ENCODE assay signal across 1 cellular context in genomic region chr1:226698659-226699058, GRCh38.
TF ChIP-seq lines count a peak whose summit lies in the region.

No MANE protein-coding gene starts in this region.

TF ChIP-seq in SK-N-SH, 30 proteins besides CTCF, POLR2A, EP300 and RAD21 (continued from another document):
- TF ChIP-seq ZBTB33 (IDR thresholded peaks at IDR 0.05; ENCODE audit: borderline replicate concordance, low read depth) (no peak), GABPA (IDR thresholded peaks at IDR 0.05; ENCODE audit: low read depth) (no peak), RXRA (IDR thresholded peaks at IDR 0.05; ENCODE audit: borderline replicate concordance, low read depth) (no peak), NFIC (IDR thresholded peaks at IDR 0.05; ENCODE audit: borderline replicate concordance) (no peak), FOXM1 (IDR thresholded peaks at IDR 0.05; ENCODE audit: low read depth) (no peak), ELF1 (IDR thresholded peaks at IDR 0.05) (no peak), CHD2 (IDR thresholded peaks at IDR 0.05; ENCODE audit: low read length, partially characterized antibody) (no peak), MEF2A (IDR thresholded peaks at IDR 0.05; ENCODE audit: borderline replicate concordance, low read depth) (no peak), MXI1 (IDR thresholded peaks at IDR 0.05; ENCODE audit: low read depth, low read length) (no peak)
TF ChIP-seq in SK-N-SH: peak in this region for 0.
